1 cellular context compared by ENCODE assay signal in genomic region chr5:33049845-33050244, GRCh38.
TF ChIP-seq lines count a peak whose summit lies in the region.

No MANE protein-coding gene starts in this region.

TF ChIP-seq in HCT116, 20 proteins besides CTCF, POLR2A, EP300 and RAD21 (continued from another document):
- TF ChIP-seq ZBTB33 (IDR thresholded peaks at IDR 0.05; ENCODE audit: extremely low read depth, insufficient replicate concordance, low read length) (no peak), CEBPB (IDR thresholded peaks at IDR 0.05; ENCODE audit: low read depth) (no peak), FOSL1 (IDR thresholded peaks at IDR 0.05; ENCODE audit: low read depth) (peak; percentile 84), SIN3A (IDR thresholded peaks at IDR 0.05; ENCODE audit: low read depth) (no peak), EGR1 (IDR thresholded peaks at IDR 0.05; ENCODE audit: low read depth) (no peak), SP1 (IDR thresholded peaks at IDR 0.05; ENCODE audit: low read depth) (peak; percentile 78), ZNF274 (IDR thresholded peaks at IDR 0.05; ENCODE audit: low read depth, low read length) (no peak), JUND (IDR thresholded peaks at IDR 0.05) (peak; percentile 84), ZFX (IDR thresholded peaks at IDR 0.05) (no peak), EZH2 (IDR thresholded peaks at IDR 0.05) (no peak), REST (IDR thresholded peaks at IDR 0.05; ENCODE audit: low read depth) (no peak), SRF (IDR thresholded peaks at IDR 0.05; ENCODE audit: low read depth) (no peak), YY1 (IDR thresholded peaks at IDR 0.05; ENCODE audit: extremely low read depth, insufficient replicate concordance, low read depth, low read length) (no peak)
